Comparison of ENCODE assay signal across 11 cellular contexts in the genomic region with DNA sequence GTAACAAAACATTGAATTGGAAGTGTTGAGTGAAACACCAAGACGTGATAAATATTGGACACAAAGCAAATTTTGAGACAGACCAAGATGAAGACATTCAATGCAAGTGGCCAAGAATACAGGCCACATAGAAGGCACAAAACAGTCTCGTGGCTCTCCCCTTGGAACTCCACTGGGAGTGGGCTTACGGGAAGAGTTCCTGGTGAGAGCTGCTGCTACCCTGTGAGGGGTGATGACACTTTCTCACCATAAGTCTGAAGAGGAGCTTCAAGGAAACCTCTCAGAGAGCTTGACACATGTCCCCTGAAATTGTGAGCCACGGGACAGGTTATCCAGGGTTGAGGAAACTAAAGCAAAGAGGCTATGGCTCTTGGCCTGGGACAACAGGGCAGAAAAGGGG. TPM values are rescaled to one million over a fixed set of nuclear protein-coding genes. Genes with fewer than 3 reads are reported as not detected.
"Had no signal": no experiment of that assay in that cellular context is flagged by ENCODE, and none has a peak within 500 bp of the region (broad histone marks: within the 10 kb centered on the region; RNA-seq: fewer than 3 reads in every experiment).

No MANE protein-coding gene starts in this region.

- H3K4me3 ChIP-seq: GM23248, HAP-1, K562 had no signal

- H3K9ac ChIP-seq: GM23248 had no signal

- H3K36me3 ChIP-seq: HAP-1 had no signal

- H3K27ac ChIP-seq: GM23248 had no signal

- ATAC-seq: HCT116, K562 had no signal

- H3K9me3 ChIP-seq: HAP-1 had no signal

- DNase-seq: GM23248, GOT3, H7, HFFc6, IMR-90, KG1 had no signal

- H2AFZ ChIP-seq: GM23248 had no signal

RNA-seq across cellular contexts. Expression of a gene that starts 48.6 kb away (rescaled TPM):
- total RNA-seq: GM23248, H4, H7, HFFc6, HT-29, IMR-90, K562 had no signal
